ENCODE assay signal across 24 cellular contexts in genomic region chr1:192771341-192771740, GRCh38.
"Had no signal": no experiment of that assay in that cellular context is flagged by ENCODE, and none has a peak within 500 bp of the region (broad histone marks: within the 10 kb centered on the region; RNA-seq: fewer than 3 reads in every experiment).

No MANE protein-coding gene starts in this region.

- H3K27ac ChIP-seq: coronary artery, dorsolateral prefrontal cortex, esophagus muscularis mucosa, foreskin keratinocyte, gastroesophageal sphincter, heart left ventricle, hepatocyte, left lung, lower lobe of right lung had no signal

- FAIRE-seq: colon, endothelial cell of umbilical vein had no signal

- ATAC-seq: foreskin keratinocyte; gastroesophageal sphincter; left lung; lower lobe of right lung; mucosa of descending colon; naive thymus-derived CD8-positive, alpha-beta T cell had no signal

- H3K27ac Mint-ChIP-seq: immature natural killer cell; mesothelial cell of epicardium; naive B cell; naive thymus-derived CD8-positive, alpha-beta T cell had no signal

- H3K4me1 Mint-ChIP-seq: immature natural killer cell; naive B cell; naive thymus-derived CD8-positive, alpha-beta T cell had no signal

- DNase-seq: dermis blood vessel endothelial cell; dorsolateral prefrontal cortex; effector CD4-positive, alpha-beta T cell; effector memory CD4-positive, alpha-beta T cell; foreskin keratinocyte; heart left ventricle; hypothalamus; immature natural killer cell; islet precursor cell; kidney; kidney glomerular epithelial cell; left lung; lower lobe of right lung; mesenchymal stem cell; mucosa of descending colon; naive B cell; naive thymus-derived CD8-positive, alpha-beta T cell had no signal

- H3K36me3 Mint-ChIP-seq: immature natural killer cell; mesothelial cell of epicardium; naive B cell; naive thymus-derived CD8-positive, alpha-beta T cell had no signal

- H3K9me3 ChIP-seq: esophagus muscularis mucosa, gastroesophageal sphincter, heart left ventricle, left lung, lower lobe of right lung, mucosa of descending colon had no signal

- H3K4me3 Mint-ChIP-seq: immature natural killer cell; mesothelial cell of epicardium; naive B cell; naive thymus-derived CD8-positive, alpha-beta T cell had no signal

- H3K27me3 ChIP-seq: dorsolateral prefrontal cortex, esophagus muscularis mucosa, foreskin keratinocyte, gastroesophageal sphincter, heart left ventricle, hepatocyte, left lung had no signal

- H3K4me1 ChIP-seq: esophagus muscularis mucosa, gastroesophageal sphincter, left lung, lower lobe of right lung had no signal

- H3K9me3 Mint-ChIP-seq: immature natural killer cell; mesothelial cell of epicardium; naive B cell; naive thymus-derived CD8-positive, alpha-beta T cell had no signal

- H3K36me3 ChIP-seq: esophagus muscularis mucosa, gastroesophageal sphincter, heart left ventricle, left lung, lower lobe of right lung had no signal

- H3K4me3 ChIP-seq: coronary artery, dorsolateral prefrontal cortex, esophagus muscularis mucosa, gastroesophageal sphincter, heart left ventricle, hepatocyte, left lung, lower lobe of right lung, mucosa of descending colon had no signal
